Comparison of ENCODE assay signal across 7 cellular contexts in genomic region chr17:30574309-30574708, GRCh38.
A peak's percentile ranks its signal among the peaks of the same experiment; 100 is the strongest.
DNase-seq lines count a peak whose midpoint lies in the region; ATAC-seq and TF ChIP-seq lines count a peak whose summit lies in the region.
"Not testable (repeated sequence)": the region's sequence is repeated elsewhere in the genome, so short reads cannot be mapped to it uniquely, and the experiment has no call there.

No MANE protein-coding gene starts in this region.

- not testable (repeated sequence) for H3K4me2 ChIP-seq in neuronal stem cell (ENCODE audit: insufficient read depth, low read length, poor library complexity, severe bottlenecking)

- H3K27ac ChIP-seq in WERI-Rb-1; endodermal cell (ENCODE audit: low read depth, low read length); neuronal stem cell (replicated peaks; ENCODE audit: low read length): not testable (repeated sequence)

- peak overlapping the region; percentile 24 for H2BK5ac ChIP-seq in neuronal stem cell (ENCODE audit: low read length)

- CTCF ChIA-PET in activated CD4-positive, alpha-beta memory T cell treated with anti-CD3 and anti-CD28 coated beads, Interleukin-2, amount 10 ng/mL, durations not matched to agents 7 days and 5 days (lab: Charles Lee) = not testable (repeated sequence)

- not testable (repeated sequence) for H3K4me3 Mint-ChIP-seq in activated CD4-positive, alpha-beta memory T cell treated with anti-CD3 and anti-CD28 coated beads, Interleukin-2, amount 10 ng/mL, durations not matched to agents 7 days and 5 days; endodermal cell

- not testable (repeated sequence) for H3K27me3 Mint-ChIP-seq in activated CD4-positive, alpha-beta memory T cell treated with anti-CD3 and anti-CD28 coated beads, Interleukin-2, amount 10 ng/mL, durations not matched to agents 7 days and 5 days; endodermal cell (ENCODE audit: insufficient read depth)

- H3K9me3 Mint-ChIP-seq in activated CD4-positive, alpha-beta memory T cell treated with anti-CD3 and anti-CD28 coated beads, Interleukin-2, amount 10 ng/mL, durations not matched to agents 7 days and 5 days; endodermal cell: not testable (repeated sequence)

- H2BK12ac ChIP-seq in neuronal stem cell (ENCODE audit: low read length) = not testable (repeated sequence)

- ATAC-seq in left lobe of liver = not testable (repeated sequence)

- H3K4me1 ChIP-seq in endodermal cell (ENCODE audit: control insufficient read depth, insufficient read depth, low read length); neuronal stem cell (ENCODE audit: control insufficient read depth in 2 of 2, insufficient read depth in 1 of 2, low read depth in 1 of 2, low read length in 2 of 2): not testable (repeated sequence)

- not testable (repeated sequence) for H3K9ac ChIP-seq in endodermal cell (ENCODE audit: extremely low read depth, low read length, poor library complexity, severe bottlenecking); neuronal stem cell (ENCODE audit: low read depth, low read length, poor library complexity)

- TF ChIP-seq CTCF in WERI-Rb-1 (IDR thresholded peaks at IDR 0.05; ENCODE audit: low read depth, low read length); endodermal cell (conservative IDR thresholded peaks at IDR 0.05): not testable (repeated sequence)

- H3K4ac ChIP-seq in neuronal stem cell (ENCODE audit: low read length) = not testable (repeated sequence)

- H3K27me3 ChIP-seq in H7 (ENCODE audit: control insufficient read depth, insufficient read depth, low read length); WERI-Rb-1 (ENCODE audit: insufficient read depth, low read depth, severe bottlenecking); endodermal cell (ENCODE audit: control insufficient read depth, insufficient read depth, low read length, poor library complexity, severe bottlenecking): not testable (repeated sequence)
- H3K27me3 ChIP-seq in neuronal stem cell (ENCODE audit: control insufficient read depth in 3 of 3, insufficient read depth in 3 of 3, low read depth in 1 of 3, low read length in 3 of 3) = peaks cover 0 to 16% (median 0%) of the 10 kb centered on the region in 3 experiments

- not testable (repeated sequence) for H3K23ac ChIP-seq in neuronal stem cell (ENCODE audit: low read depth, low read length, poor library complexity)

- 84 to 89% methylated on average over 7 to 8 of the region's 9 CpGs for WGBS in endodermal cell (ENCODE audit: insufficient coverage in 1 of 2, insufficient read length in 1 of 2), 2 experiments
- WGBS in neuronal stem cell (ENCODE audit: extremely low coverage in 2 of 2, insufficient read length in 2 of 2, insufficient replicate concordance in 1 of 2), 2 donors = no CpG with 5 or more reads among the region's 9 CpGs

- H3K14ac ChIP-seq in neuronal stem cell (ENCODE audit: low read length) = not testable (repeated sequence)

- H4K8ac ChIP-seq in neuronal stem cell (ENCODE audit: low read depth, low read length) = not testable (repeated sequence)

- DNase-seq in H7 (peak; percentile 19), WERI-Rb-1 (peak; percentile 2), endodermal cell (peak; percentile 36), left lobe of liver (ENCODE audit: low spot score) (peak; percentile 24), posterior vena cava (ENCODE audit: low spot score) (peak; percentile 44)
- peak; percentile 8 for DNase-seq in activated CD4-positive, alpha-beta memory T cell treated with anti-CD3 and anti-CD28 coated beads, Interleukin-2, amount 10 ng/mL, durations not matched to agents 7 days and 5 days
- not testable (repeated sequence) for DNase-seq in neuronal stem cell (ENCODE audit: low spot score)

- not testable (repeated sequence) for H2AFZ ChIP-seq in neuronal stem cell (ENCODE audit: low read length)

- H3K4me1 Mint-ChIP-seq in activated CD4-positive, alpha-beta memory T cell treated with anti-CD3 and anti-CD28 coated beads, Interleukin-2, amount 10 ng/mL, durations not matched to agents 7 days and 5 days; endodermal cell: not testable (repeated sequence)

- not testable (repeated sequence) for H3K27ac Mint-ChIP-seq in activated CD4-positive, alpha-beta memory T cell treated with anti-CD3 and anti-CD28 coated beads, Interleukin-2, amount 10 ng/mL, durations not matched to agents 7 days and 5 days; endodermal cell

- POLR2A ChIA-PET in activated CD4-positive, alpha-beta memory T cell treated with anti-CD3 and anti-CD28 coated beads, Interleukin-2, amount 10 ng/mL, durations not matched to agents 7 days and 5 days (lab: Charles Lee) = not testable (repeated sequence)

- H3K9me3 ChIP-seq in WERI-Rb-1 (ENCODE audit: severe bottlenecking); endodermal cell (ENCODE audit: control insufficient read depth, low read length); neuronal stem cell (replicated peaks in 1 of 2; ENCODE audit: control insufficient read depth in 2 of 2, insufficient read depth in 1 of 2, low read depth in 1 of 2, low read length in 2 of 2): not testable (repeated sequence)

- H3K36me3 ChIP-seq in H7 (replicated peaks; ENCODE audit: control insufficient read depth, insufficient read depth, low read length); WERI-Rb-1; endodermal cell (ENCODE audit: control insufficient read depth, insufficient read depth, low read length); neuronal stem cell (replicated peaks in 1 of 2; ENCODE audit: control insufficient read depth in 2 of 2, insufficient read depth in 2 of 2, low read length in 2 of 2): not testable (repeated sequence)

- H2BK120ac ChIP-seq in neuronal stem cell (ENCODE audit: low read depth, low read length) = not testable (repeated sequence)

- not testable (repeated sequence) for H2AK5ac ChIP-seq in neuronal stem cell (ENCODE audit: low read depth, low read length)

- H4K91ac ChIP-seq in neuronal stem cell (ENCODE audit: low read depth, low read length, poor library complexity) = not testable (repeated sequence)

- H3K4me3 ChIP-seq in H7 (ENCODE audit: insufficient read depth, low read depth, low read length); WERI-Rb-1 (ENCODE audit: low read depth, low read length); endodermal cell (ENCODE audit: low read length); neuronal stem cell (ENCODE audit: low read length in 2 of 2): not testable (repeated sequence)

- not testable (repeated sequence) for H3K79me1 ChIP-seq in neuronal stem cell (ENCODE audit: low read depth, low read length)

- H2BK15ac ChIP-seq in neuronal stem cell (ENCODE audit: low read length) = not testable (repeated sequence)

- H3K36me3 Mint-ChIP-seq in activated CD4-positive, alpha-beta memory T cell treated with anti-CD3 and anti-CD28 coated beads, Interleukin-2, amount 10 ng/mL, durations not matched to agents 7 days and 5 days (ENCODE audit: low read depth); endodermal cell (ENCODE audit: low read depth): not testable (repeated sequence)

- intact Hi-C loops in posterior vena cava (cut with DNase I) = not testable (repeated sequence)

- not testable (repeated sequence) for H3K18ac ChIP-seq in neuronal stem cell (ENCODE audit: low read length)
